Comparison of ENCODE assay signal across 1 cellular context in genomic region chr7:44473295-44473694, GRCh38.
A peak's percentile ranks its signal among the peaks of the same experiment; 100 is the strongest.
TF ChIP-seq lines count a peak whose summit lies in the region.

No MANE protein-coding gene starts in this region.

TF ChIP-seq in HepG2, 621 proteins besides CTCF, POLR2A, EP300 and RAD21 (continued from another document and continues in another):
- TF ChIP-seq PAXIP1 (CRISPR knock-in tag; conservative IDR thresholded peaks at IDR 0.05) (peak; percentile 92), RARA (CRISPR knock-in tag; IDR thresholded peaks at IDR 0.05) (peak; percentile 88), ZNF883 (CRISPR knock-in tag; IDR thresholded peaks at IDR 0.05; ENCODE audit: not compliant biosample characterization) (no peak), SYNCRIP (IDR thresholded peaks at IDR 0.05; ENCODE audit: insufficient read depth, low read depth, low read length) (no peak), ZNF75D (CRISPR knock-in tag; IDR thresholded peaks at IDR 0.05; ENCODE audit: borderline replicate concordance) (no peak), RERE (CRISPR knock-in tag; IDR thresholded peaks at IDR 0.05; ENCODE audit: low read depth) (no peak), CENPX (CRISPR knock-in tag; IDR thresholded peaks at IDR 0.05) (no peak), RBFOX2 (IDR thresholded peaks at IDR 0.05; ENCODE audit: low read depth, low read length) (no peak), NFYC (CRISPR knock-in tag; IDR thresholded peaks at IDR 0.05) (no peak), ZFP41 (CRISPR knock-in tag; IDR thresholded peaks at IDR 0.05; ENCODE audit: borderline replicate concordance) (no peak), CEBPB (IDR thresholded peaks at IDR 0.05; ENCODE audit: borderline replicate concordance, low read depth, low read length) (no peak), KDM6A (CRISPR knock-in tag; IDR thresholded peaks at IDR 0.05; ENCODE audit: low read depth) (0 out of 2 replicates have a peak, but pooled peaks have one; percentile 50), TRIM22 (IDR thresholded peaks at IDR 0.05) (no peak), ZNF160 (CRISPR knock-in tag; IDR thresholded peaks at IDR 0.05) (no peak), HNRNPK (IDR thresholded peaks at IDR 0.05; ENCODE audit: low read depth, low read length, poor library complexity, severe bottlenecking) (no peak), ZMYM3 (CRISPR knock-in tag; IDR thresholded peaks at IDR 0.05) (0 out of 2 replicates have a peak, but pooled peaks have one; percentile 19), ZNF24 (IDR thresholded peaks at IDR 0.05) (no peak), XBP1 (CRISPR knock-in tag; IDR thresholded peaks at IDR 0.05) (no peak), ZNF619 (CRISPR knock-in tag; IDR thresholded peaks at IDR 0.05) (no peak), ZNF354B (CRISPR knock-in tag; IDR thresholded peaks at IDR 0.05) (no peak), ZNF367 (CRISPR knock-in tag; IDR thresholded peaks at IDR 0.05; ENCODE audit: borderline replicate concordance) (no peak), SUZ12 (IDR thresholded peaks at IDR 0.05; ENCODE audit: low read depth, low read length) (no peak), ZFYVE20 (CRISPR knock-in tag; IDR thresholded peaks at IDR 0.05; ENCODE audit: borderline replicate concordance, low read depth) (no peak), BHLHE40 (IDR thresholded peaks at IDR 0.05; ENCODE audit: low read length) (no peak), CHD2 (IDR thresholded peaks at IDR 0.05; ENCODE audit: low read depth, low read length) (no peak), KLF6 (CRISPR knock-in tag; IDR thresholded peaks at IDR 0.05) (no peak), ZFP36 (IDR thresholded peaks at IDR 0.05; ENCODE audit: borderline replicate concordance, low read depth, low read length, partially characterized antibody) (no peak), ZNF780A (CRISPR knock-in tag; IDR thresholded peaks at IDR 0.05) (no peak), JUN (CRISPR knock-in tag; IDR thresholded peaks at IDR 0.05) (peak; percentile 72; the same call in 1 of the 2 replicates), ZNF274 (CRISPR knock-in tag; IDR thresholded peaks at IDR 0.05) (no peak), CBX5 (CRISPR knock-in tag; IDR thresholded peaks at IDR 0.05; ENCODE audit: borderline replicate concordance) (no peak), ATAD3A (CRISPR knock-in tag; IDR thresholded peaks at IDR 0.05) (no peak), THYN1 (CRISPR knock-in tag; IDR thresholded peaks at IDR 0.05; ENCODE audit: borderline replicate concordance, low read depth) (no peak), TERF1 (CRISPR knock-in tag; IDR thresholded peaks at IDR 0.05) (no peak), SALL2 (CRISPR knock-in tag; IDR thresholded peaks at IDR 0.05) (no peak), RELA (CRISPR knock-in tag; IDR thresholded peaks at IDR 0.05) (no peak), TARDBP (CRISPR knock-in tag; IDR thresholded peaks at IDR 0.05) (peak; percentile 63; the same call in 1 of the 2 replicates), ZNF264 (CRISPR knock-in tag; IDR thresholded peaks at IDR 0.05) (0 out of 2 replicates have a peak, but pooled peaks have one; percentile 67), HNRNPLL (IDR thresholded peaks at IDR 0.05; ENCODE audit: low read depth, low read length, poor library complexity, severe bottlenecking) (no peak), TOPORS (CRISPR knock-in tag; IDR thresholded peaks at IDR 0.05) (no peak), ZBTB7A (CRISPR knock-in tag; IDR thresholded peaks at IDR 0.05) (no peak)
- TF ChIP-seq, protein P1, sequence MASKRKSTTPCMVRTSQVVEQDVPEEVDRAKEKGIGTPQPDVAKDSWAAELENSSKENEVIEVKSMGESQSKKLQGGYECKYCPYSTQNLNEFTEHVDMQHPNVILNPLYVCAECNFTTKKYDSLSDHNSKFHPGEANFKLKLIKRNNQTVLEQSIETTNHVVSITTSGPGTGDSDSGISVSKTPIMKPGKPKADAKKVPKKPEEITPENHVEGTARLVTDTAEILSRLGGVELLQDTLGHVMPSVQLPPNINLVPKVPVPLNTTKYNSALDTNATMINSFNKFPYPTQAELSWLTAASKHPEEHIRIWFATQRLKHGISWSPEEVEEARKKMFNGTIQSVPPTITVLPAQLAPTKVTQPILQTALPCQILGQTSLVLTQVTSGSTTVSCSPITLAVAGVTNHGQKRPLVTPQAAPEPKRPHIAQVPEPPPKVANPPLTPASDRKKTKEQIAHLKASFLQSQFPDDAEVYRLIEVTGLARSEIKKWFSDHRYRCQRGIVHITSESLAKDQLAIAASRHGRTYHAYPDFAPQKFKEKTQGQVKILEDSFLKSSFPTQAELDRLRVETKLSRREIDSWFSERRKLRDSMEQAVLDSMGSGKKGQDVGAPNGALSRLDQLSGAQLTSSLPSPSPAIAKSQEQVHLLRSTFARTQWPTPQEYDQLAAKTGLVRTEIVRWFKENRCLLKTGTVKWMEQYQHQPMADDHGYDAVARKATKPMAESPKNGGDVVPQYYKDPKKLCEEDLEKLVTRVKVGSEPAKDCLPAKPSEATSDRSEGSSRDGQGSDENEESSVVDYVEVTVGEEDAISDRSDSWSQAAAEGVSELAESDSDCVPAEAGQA (IDR thresholded peaks at IDR 0.05; ENCODE audit: low read depth): no peak
- TF ChIP-seq, protein P1 (CRISPR knock-in tag; IDR thresholded peaks at IDR 0.05; ENCODE audit: borderline replicate concordance): no peak
- TF ChIP-seq, protein P2, sequence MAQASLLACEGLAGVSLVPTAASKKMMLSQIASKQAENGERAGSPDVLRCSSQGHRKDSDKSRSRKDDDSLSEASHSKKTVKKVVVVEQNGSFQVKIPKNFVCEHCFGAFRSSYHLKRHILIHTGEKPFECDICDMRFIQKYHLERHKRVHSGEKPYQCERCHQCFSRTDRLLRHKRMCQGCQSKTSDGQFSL (CRISPR knock-in tag; IDR thresholded peaks at IDR 0.05): no peak
- TF ChIP-seq, protein P3, sequence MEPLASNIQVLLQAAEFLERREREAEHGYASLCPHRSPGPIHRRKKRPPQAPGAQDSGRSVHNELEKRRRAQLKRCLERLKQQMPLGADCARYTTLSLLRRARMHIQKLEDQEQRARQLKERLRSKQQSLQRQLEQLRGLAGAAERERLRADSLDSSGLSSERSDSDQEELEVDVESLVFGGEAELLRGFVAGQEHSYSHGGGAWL (CRISPR knock-in tag; IDR thresholded peaks at IDR 0.05): no peak
- TF ChIP-seq, protein P4, sequence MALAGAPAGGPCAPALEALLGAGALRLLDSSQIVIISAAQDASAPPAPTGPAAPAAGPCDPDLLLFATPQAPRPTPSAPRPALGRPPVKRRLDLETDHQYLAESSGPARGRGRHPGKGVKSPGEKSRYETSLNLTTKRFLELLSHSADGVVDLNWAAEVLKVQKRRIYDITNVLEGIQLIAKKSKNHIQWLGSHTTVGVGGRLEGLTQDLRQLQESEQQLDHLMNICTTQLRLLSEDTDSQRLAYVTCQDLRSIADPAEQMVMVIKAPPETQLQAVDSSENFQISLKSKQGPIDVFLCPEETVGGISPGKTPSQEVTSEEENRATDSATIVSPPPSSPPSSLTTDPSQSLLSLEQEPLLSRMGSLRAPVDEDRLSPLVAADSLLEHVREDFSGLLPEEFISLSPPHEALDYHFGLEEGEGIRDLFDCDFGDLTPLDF (CRISPR knock-in tag; IDR thresholded peaks at IDR 0.05): no peak
- TF ChIP-seq, protein P5, sequence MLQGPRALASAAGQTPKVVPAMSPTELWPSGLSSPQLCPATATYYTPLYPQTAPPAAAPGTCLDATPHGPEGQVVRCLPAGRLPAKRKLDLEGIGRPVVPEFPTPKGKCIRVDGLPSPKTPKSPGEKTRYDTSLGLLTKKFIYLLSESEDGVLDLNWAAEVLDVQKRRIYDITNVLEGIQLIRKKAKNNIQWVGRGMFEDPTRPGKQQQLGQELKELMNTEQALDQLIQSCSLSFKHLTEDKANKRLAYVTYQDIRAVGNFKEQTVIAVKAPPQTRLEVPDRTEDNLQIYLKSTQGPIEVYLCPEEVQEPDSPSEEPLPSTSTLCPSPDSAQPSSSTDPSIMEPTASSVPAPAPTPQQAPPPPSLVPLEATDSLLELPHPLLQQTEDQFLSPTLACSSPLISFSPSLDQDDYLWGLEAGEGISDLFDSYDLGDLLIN (CRISPR knock-in tag; IDR thresholded peaks at IDR 0.05; ENCODE audit: borderline replicate concordance): no peak
